Comparison of ENCODE assay signal across 8 cellular contexts in the genomic region with DNA sequence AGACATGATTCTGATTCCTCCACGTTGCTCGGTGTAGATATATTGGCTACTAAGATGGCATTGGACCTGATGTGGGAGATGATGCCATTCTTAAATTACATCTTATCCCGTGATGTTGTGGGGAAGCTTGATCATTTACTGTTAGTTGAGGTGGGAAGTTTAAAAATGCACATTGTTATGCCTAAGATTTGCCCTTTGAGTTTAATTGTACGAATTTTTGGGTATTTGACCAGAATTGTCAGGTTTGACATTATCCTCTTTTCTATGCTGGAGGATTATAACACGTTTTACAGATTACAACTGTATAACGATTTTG. TPM values are rescaled to one million over a fixed set of nuclear protein-coding genes. Genes with fewer than 3 reads are reported as not detected.
DNase-seq lines count a peak whose midpoint lies in the region; ATAC-seq and TF ChIP-seq lines count a peak whose summit lies in the region.

No MANE protein-coding gene starts in this region.

- H3K27me3 Mint-ChIP-seq in endodermal cell (ENCODE audit: insufficient read depth): no peaks in the 10 kb centered on the region

- H3K36me3 ChIP-seq in OCI-LY1 (ENCODE audit: insufficient read depth, low read length): peaks cover 13% of the 10 kb centered on the region
- H3K36me3 ChIP-seq in endodermal cell (ENCODE audit: control insufficient read depth, insufficient read depth, low read length): peaks cover 7% of the 10 kb centered on the region
- H3K36me3 ChIP-seq in neuron (ENCODE audit: insufficient read depth, low read length): no peaks in the 10 kb centered on the region

- peaks cover 6% of the 10 kb centered on the region for H3K36me3 Mint-ChIP-seq in endodermal cell (ENCODE audit: low read depth)

- H3K27ac ChIP-seq in C4-2B: peak overlapping the region; percentile 94; the same call in 1 of the 2 replicates
- H3K27ac ChIP-seq in OCI-LY1 (ENCODE audit: low read depth, low read length, poor library complexity, severe bottlenecking): peak overlapping the region; percentile 85
- peak overlapping the region; percentile 14 for H3K27ac ChIP-seq in endodermal cell (ENCODE audit: low read depth, low read length)

- H3K4me2 ChIP-seq in OCI-LY1 (ENCODE audit: low read length): peak overlapping the region; percentile 96

- peak overlapping the region; percentile 90 for H3K27ac Mint-ChIP-seq in endodermal cell

- no peak overlapping the region for H2AFZ ChIP-seq in OCI-LY1 (ENCODE audit: low read length)
- H2AFZ ChIP-seq in neuron (ENCODE audit: low read depth, low read length): no peak overlapping the region

- H3K4me3 ChIP-seq in OCI-LY1 (ENCODE audit: low read depth, low read length, poor library complexity, severe bottlenecking) (peak overlapping the region; percentile 78), endodermal cell (ENCODE audit: low read length) (peak overlapping the region; percentile 98), neuron (ENCODE audit: low read length) (peak overlapping the region; percentile 93)

- 6 to 27% methylated on average over 2 to 6 of the region's 6 CpGs for WGBS in endodermal cell (ENCODE audit: insufficient coverage in 1 of 2, insufficient read length in 1 of 2), 2 experiments

- H3K9ac ChIP-seq in OCI-LY1 (ENCODE audit: low read length): peak overlapping the region; percentile 84
- peak overlapping the region; percentile 77 for H3K9ac ChIP-seq in endodermal cell (ENCODE audit: extremely low read depth, low read length, poor library complexity, severe bottlenecking)

- H3K79me2 ChIP-seq in OCI-LY1 (ENCODE audit: insufficient read depth, low read length): peaks cover 55% of the 10 kb centered on the region

- no peaks in the 10 kb centered on the region for H4K20me1 ChIP-seq in OCI-LY1 (ENCODE audit: insufficient read depth, low read length)

- H3K9me3 ChIP-seq in OCI-LY1 (ENCODE audit: low read length): no peaks in the 10 kb centered on the region
- peaks cover 1% of the 10 kb centered on the region for H3K9me3 ChIP-seq in endodermal cell (ENCODE audit: control insufficient read depth, low read length)
- no peaks in the 10 kb centered on the region for H3K9me3 ChIP-seq in neuron (ENCODE audit: low read length)

- no peaks in the 10 kb centered on the region for H3F3A ChIP-seq in OCI-LY1 (ENCODE audit: insufficient read depth, low read length)

- H3K27me3 ChIP-seq in OCI-LY1 (ENCODE audit: insufficient read depth, low read length) (no peaks in the 10 kb centered on the region), endodermal cell (ENCODE audit: control insufficient read depth, insufficient read depth, low read length, poor library complexity, severe bottlenecking) (no peaks in the 10 kb centered on the region), neuron (ENCODE audit: insufficient read depth, low read length) (no peaks in the 10 kb centered on the region)

- ATAC-seq in GM21723 (IDR thresholded peaks at IDR 0.05; ENCODE audit: unreplicated experiment) (no peak), HG03139 (IDR thresholded peaks at IDR 0.05; ENCODE audit: unreplicated experiment) (no peak), left lobe of liver (no peak)

- H3K9me2 ChIP-seq in OCI-LY1 (ENCODE audit: low read depth, low read length): no peaks in the 10 kb centered on the region

- H3K4me1 Mint-ChIP-seq in endodermal cell: peaks cover 46% of the 10 kb centered on the region

- DNase-seq in endodermal cell (no peak), DMS114 treated with DMSO at 0.1 percent for 48 hours (lab: John Stamatoyannopoulos, UW; ENCODE audit: unreplicated experiment) (no peak), left lobe of liver (ENCODE audit: low spot score) (no peak)

- no peaks in the 10 kb centered on the region for H3K9me3 Mint-ChIP-seq in endodermal cell

- H3K4me3 Mint-ChIP-seq in endodermal cell: peak overlapping the region; percentile 96

- H3K4me1 ChIP-seq in OCI-LY1 (ENCODE audit: insufficient read depth, low read length, severe bottlenecking) (peaks cover 41% of the 10 kb centered on the region), endodermal cell (ENCODE audit: control insufficient read depth, insufficient read depth, low read length) (no peaks in the 10 kb centered on the region), neuron (ENCODE audit: insufficient read depth, low read length) (peaks cover 47% of the 10 kb centered on the region)

- TF ChIP-seq CTCF in C4-2B (conservative IDR thresholded peaks at IDR 0.05) (no peak), OCI-LY1 (IDR thresholded peaks at IDR 0.05; ENCODE audit: low read length) (no peak), endodermal cell (conservative IDR thresholded peaks at IDR 0.05) (no peak)

RNA-seq across cellular contexts. Expression of a gene that starts 1.6 kb away (rescaled TPM):
- total RNA-seq in endodermal cell (10 to 100 TPM; 65.4 to 67.9 TPM), left lobe of liver (21.5 TPM)
- polyA plus RNA-seq in endodermal cell (2013, experiment 1 of 2): 36.2 TPM
- polyA plus RNA-seq in endodermal cell (2013, experiment 2 of 2): 34.3 TPM

RNA-seq across cellular contexts. Expression of a gene that starts 49.6 kb away (rescaled TPM):
- total RNA-seq in endodermal cell (10 to 100 TPM; 51.6 to 59.6 TPM), left lobe of liver (12.2 TPM)
- 31.9 TPM for polyA plus RNA-seq in endodermal cell (2013, experiment 1 of 2)
- polyA plus RNA-seq in endodermal cell (2013, experiment 2 of 2): 28.2 TPM

Comparison
In these comparisons a context has a peak if more than half of its experiments do, and no peak if none do; other contexts are left out.
1. H3K27ac ChIP-seq: peak in every context shown above with its lines; median percentile 94 in C4-2B; 85 in OCI-LY1; 14 in endodermal cell.